ENCODE assay signal across 14 cellular contexts in the genomic region with DNA sequence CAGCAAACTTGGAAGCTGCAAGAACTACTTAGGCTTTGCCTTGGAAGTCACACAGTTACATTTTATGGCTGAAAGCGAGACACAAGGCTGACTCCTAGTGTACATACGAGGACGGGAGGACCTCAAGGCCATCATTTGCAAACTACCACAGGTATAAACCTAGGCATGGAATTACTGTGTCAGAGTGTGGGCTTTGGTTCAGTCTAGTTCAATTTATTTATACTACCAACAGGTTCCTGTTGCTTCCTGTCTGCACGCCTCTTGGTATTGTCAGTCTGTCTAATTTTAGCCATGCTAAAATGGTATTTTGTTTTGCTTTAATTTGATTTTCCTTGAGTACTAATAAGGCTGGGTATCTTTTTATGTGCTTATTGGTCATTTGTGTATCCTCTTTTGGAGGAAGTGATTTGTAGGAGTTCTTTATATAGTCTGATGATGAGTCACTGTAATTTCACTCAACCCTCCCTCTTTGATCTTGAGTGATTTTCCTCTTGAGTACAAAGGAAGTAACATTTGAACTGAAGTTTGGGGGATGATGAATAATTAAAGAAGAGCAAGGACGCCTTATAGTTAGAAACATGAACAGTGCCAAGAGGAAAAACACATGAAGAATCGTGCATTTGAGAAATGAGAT. TPM values are rescaled to one million over a fixed set of nuclear protein-coding genes. Genes with fewer than 3 reads are reported as not detected.
"Had no signal": no experiment of that assay in that cellular context is flagged by ENCODE, and none has a peak within 500 bp of the region (broad histone marks: within the 10 kb centered on the region; RNA-seq: fewer than 3 reads in every experiment).

No MANE protein-coding gene starts in this region.

- DNase-seq: activated CD4-positive, alpha-beta T cell treated with anti-CD3 and anti-CD28 coated beads for 48 hours; anterior cingulate cortex; endodermal cell; mammary epithelial cell; naive thymus-derived CD8-positive, alpha-beta T cell; posterior cingulate gyrus; small intestine; trophoblast cell had no signal

- ATAC-seq: left lobe of liver; naive thymus-derived CD8-positive, alpha-beta T cell had no signal

- H3K36me3 ChIP-seq: neutrophil had no signal

- H3K27ac ChIP-seq: neutrophil had no signal

- H3K9me3 ChIP-seq: neutrophil had no signal

- FAIRE-seq: small intestine had no signal

RNA-seq across cellular contexts. Expression of a gene that starts 8.2 kb away (rescaled TPM):
- total RNA-seq: dermis microvascular lymphatic vessel endothelial cell; endodermal cell; fibroblast of villous mesenchyme; left lobe of liver; mammary epithelial cell; mononuclear cell; naive thymus-derived CD8-positive, alpha-beta T cell had no signal
- polyA plus RNA-seq: esophagus; mammary epithelial cell; naive thymus-derived CD8-positive, alpha-beta T cell had no signal
